In genomic region chr5:177361418-177362101, GRCh38 we compare ENCODE assay signal across 12 cellular contexts. TPM values are rescaled to one million over a fixed set of nuclear protein-coding genes. Genes with fewer than 3 reads are reported as not detected.
DNase-seq lines count a peak whose midpoint lies in the region; FAIRE-seq and TF ChIP-seq lines count a peak whose summit lies in the region.
"Had no signal": no experiment of that assay in that cellular context is flagged by ENCODE, and none has a peak within 500 bp of the region (broad histone marks: within the 10 kb centered on the region; RNA-seq: fewer than 3 reads in every experiment).

No MANE protein-coding gene starts in this region.

- in situ Hi-C loops in transverse colon (cut with MboI; ENCODE audit: low pct_ligation_motif_present in 1 of 4, low pct_unique_long_range_greater_than_20kb in 1 of 4, low sequenced_read_pairs in 3 of 4): no loop called here

- peak overlapping the region in 3 of 4 donors; percentile 33 to 84 (median 74) for H3K27ac ChIP-seq in Peyer's patch
- H3K27ac ChIP-seq in H1 (ENCODE audit: low read depth, low read length): no peak overlapping the region
- peak overlapping the region in 2 of 4 donors; percentile 69 to 83 for H3K27ac ChIP-seq in transverse colon
- H3K27ac ChIP-seq: ascending aorta had no signal

- no peak overlapping the region; a peak in 1 of 7 replicates for H3K9ac ChIP-seq in H1 (replicated peaks in 1 of 4; ENCODE audit: extremely low read depth in 1 of 4, low read depth in 3 of 4, low read length in 3 of 4)

- H3K79me1 ChIP-seq in H1 (ENCODE audit: low read depth, low read length): no peaks in the 10 kb centered on the region

- H3K4me2 ChIP-seq in H1 (ENCODE audit: insufficient read depth in 1 of 2, low read depth in 2 of 2, low read length in 2 of 2): no peak overlapping the region

- CTCF ChIA-PET in H1 (lab: Charles Lee; ENCODE audit: partially characterized antibody): interaction anchor here (1.4 to 15.6 kb wide), 8 partner anchors 9 to 96 kb away, joined by 4 to 251 read pairs (median 14); partner anchors contain the start of genes LMAN2, MXD3 and SLC34A1

- TF ChIP-seq RAD21 in H1 (IDR thresholded peaks at IDR 0.05 in 1 of 2, conservative IDR thresholded peaks at IDR 0.05 in 1 of 2; ENCODE audit: low read depth in 2 of 2, low read length in 2 of 2): no peak

- peaks cover 86% of the 10 kb centered on the region for H3K4me1 Mint-ChIP-seq in activated naive CD4-positive, alpha-beta T cell treated with anti-CD3 and anti-CD28 coated beads, Interleukin-2, amount 50 U/mL, for 24 hours
- H3K4me1 Mint-ChIP-seq in type B pancreatic cell (ENCODE audit: unreplicated experiment): peaks cover 15% of the 10 kb centered on the region

- peak overlapping the region; percentile 98 for H4K91ac ChIP-seq in H1 (replicated peaks; ENCODE audit: insufficient read length, low read length)

- H3K4me3 ChIP-seq in Peyer's patch (peak overlapping the region in 1 of 4 donors; percentile 18), H1 (ENCODE audit: extremely low read depth in 1 of 4, insufficient read depth in 2 of 4, low read depth in 3 of 4, low read length in 4 of 4) (no peak overlapping the region), transverse colon (no peak overlapping the region)
- H3K4me3 ChIP-seq: ascending aorta had no signal

- H4K5ac ChIP-seq in H1 (ENCODE audit: insufficient read length, low read depth, low read length): no peak overlapping the region

- no peaks in the 10 kb centered on the region for H3K27me3 ChIP-seq in Peyer's patch
- peaks cover 0 to 5% (median 3%) of the 10 kb centered on the region in 4 experiments; a peak in 4 of 7 replicates for H3K27me3 ChIP-seq in H1 (replicated peaks in 1 of 4; ENCODE audit: control insufficient read depth in 3 of 4, extremely low read depth in 1 of 4, insufficient read depth in 3 of 4, low read length in 3 of 4)
- H3K27me3 ChIP-seq in transverse colon: no peaks in the 10 kb centered on the region
- H3K27me3 ChIP-seq: ascending aorta had no signal

- WGBS in H1 (ENCODE audit: extremely low coverage in 1 of 2, insufficient coverage in 1 of 2, insufficient read length in 1 of 2, insufficient replicate concordance in 2 of 2, low coverage in 1 of 2, low lambda C conversion rate in 2 of 2, missing lambda C conversion rate in 1 of 2), 2 experiments: 89% methylated on average over 5 of the region's 5 CpGs; no CpG with 5 or more reads in 1 of the 2 experiments
- WGBS in transverse colon (ENCODE audit: low coverage in 1 of 2), 2 donors: 73% methylated on average over 5 of the region's 5 CpGs; no CpG with 5 or more reads in 1 of the 2 donors

- peak overlapping the region; percentile 47 for H2BK120ac ChIP-seq in H1 (replicated peaks; ENCODE audit: low read depth, low read length)

- no peak overlapping the region for H2AFZ ChIP-seq in H1 (ENCODE audit: low read length)

- H3K36me3 Mint-ChIP-seq in activated naive CD4-positive, alpha-beta T cell treated with anti-CD3 and anti-CD28 coated beads, Interleukin-2, amount 50 U/mL, for 24 hours: peaks cover 2% of the 10 kb centered on the region
- no peaks in the 10 kb centered on the region for H3K36me3 Mint-ChIP-seq in type B pancreatic cell

- no peaks in the 10 kb centered on the region for H3K9me3 ChIP-seq in Peyer's patch
- H3K9me3 ChIP-seq in H1 (ENCODE audit: insufficient read depth in 2 of 2, low read depth in 1 of 2, low read length in 1 of 2): no peaks in the 10 kb centered on the region
- H3K9me3 ChIP-seq in transverse colon: no peaks in the 10 kb centered on the region
- H3K9me3 ChIP-seq: ascending aorta had no signal

- H3K27ac Mint-ChIP-seq in activated naive CD4-positive, alpha-beta T cell treated with anti-CD3 and anti-CD28 coated beads, Interleukin-2, amount 50 U/mL, for 24 hours: peak overlapping the region; percentile 82
- H3K27ac Mint-ChIP-seq in type B pancreatic cell: no peak overlapping the region

- no peak for DNase-seq in activated naive CD4-positive, alpha-beta T cell treated with Interleukin-2 at 50 U/mL for 16 hours
- DNase-seq in Peyer's patch (peak in 2 of 3 donors; percentile 70 to 76), H1 (ENCODE audit: low read depth in 1 of 2, low spot score in 2 of 2) (no peak), type B pancreatic cell (ENCODE audit: extremely low spot score, unreplicated experiment) (no peak), NCI-H2029 treated with DMSO at 0.1 percent for 48 hours (lab: John Stamatoyannopoulos, UW) (no peak), superior temporal gyrus (ENCODE audit: extremely low spot score) (no peak), transverse colon (no peak)

- H2AK5ac ChIP-seq in H1 (ENCODE audit: low read depth, low read length): no peak overlapping the region

- no peaks in the 10 kb centered on the region for H4K20me1 ChIP-seq in H1 (replicated peaks in 1 of 2; ENCODE audit: control insufficient read depth in 1 of 2, insufficient read depth in 2 of 2, low read length in 2 of 2)

- no peak for TF ChIP-seq EP300 in H1 (IDR thresholded peaks at IDR 0.05; ENCODE audit: borderline replicate concordance in 1 of 2, low read depth in 2 of 2, low read length in 2 of 2)
- no peak for TF ChIP-seq EP300 in transverse colon (IDR thresholded peaks at IDR 0.05; ENCODE audit: low read depth)

- intact Hi-C loops in transverse colon (cut with DNase I; ENCODE audit: low total_unique reads): no loop called here

- no peaks in the 10 kb centered on the region for H3K36me3 ChIP-seq in Peyer's patch
- no peaks in the 10 kb centered on the region for H3K36me3 ChIP-seq in H1 (ENCODE audit: control insufficient read depth in 2 of 4, insufficient read depth in 4 of 4, low read length in 3 of 4)
- no peaks in the 10 kb centered on the region for H3K36me3 ChIP-seq in transverse colon
- H3K36me3 ChIP-seq: ascending aorta had no signal

- peak overlapping the region; percentile 81 for H3K4me3 Mint-ChIP-seq in activated naive CD4-positive, alpha-beta T cell treated with anti-CD3 and anti-CD28 coated beads, Interleukin-2, amount 50 U/mL, for 24 hours
- H3K4me3 Mint-ChIP-seq in type B pancreatic cell: peak overlapping the region; percentile 25

- no peaks in the 10 kb centered on the region for H3K27me3 Mint-ChIP-seq in activated naive CD4-positive, alpha-beta T cell treated with anti-CD3 and anti-CD28 coated beads, Interleukin-2, amount 50 U/mL, for 24 hours
- peaks cover 23% of the 10 kb centered on the region for H3K27me3 Mint-ChIP-seq in type B pancreatic cell

- H3K4ac ChIP-seq in H1 (replicated peaks; ENCODE audit: insufficient read length, low read depth, low read length): peak overlapping the region; percentile 65

- H3K18ac ChIP-seq in H1 (ENCODE audit: extremely low read depth, low read length): no peak overlapping the region

- no peak for FAIRE-seq in H1 (lab: Jason Lieb, UNC)
- FAIRE-seq: urothelium cell line had no signal

- no peak overlapping the region for H2BK20ac ChIP-seq in H1 (ENCODE audit: low read length)

- no peak overlapping the region for H3K56ac ChIP-seq in H1 (replicated peaks; ENCODE audit: insufficient read length, low read depth, low read length)

- H2BK12ac ChIP-seq in H1 (ENCODE audit: low read depth, low read length): no peak overlapping the region

- H3K9me3 Mint-ChIP-seq in activated naive CD4-positive, alpha-beta T cell treated with anti-CD3 and anti-CD28 coated beads, Interleukin-2, amount 50 U/mL, for 24 hours: no peaks in the 10 kb centered on the region
- no peaks in the 10 kb centered on the region for H3K9me3 Mint-ChIP-seq in type B pancreatic cell

- TF ChIP-seq POLR2A in Peyer's patch (IDR thresholded peaks at IDR 0.05) (no peak), H1 (IDR thresholded peaks at IDR 0.05; ENCODE audit: control extremely low read depth in 1 of 2, low read depth in 2 of 2, low read length in 2 of 2) (no peak), transverse colon (IDR thresholded peaks at IDR 0.05) (no peak)

- no peak overlapping the region; the same call in 1 of the 2 replicates for H4K8ac ChIP-seq in H1 (ENCODE audit: extremely low read depth, insufficient read depth, low read length)

- H3K23ac ChIP-seq in H1 (ENCODE audit: insufficient read length): no peak overlapping the region

- no peaks in the 10 kb centered on the region for H3K79me2 ChIP-seq in H1 (ENCODE audit: control insufficient read depth in 1 of 2, insufficient read depth in 2 of 2, low read length in 2 of 2)

- POLR2A ChIA-PET in H1 (lab: Charles Lee; ENCODE audit: partially characterized antibody): interaction anchor here (0.9 to 3.1 kb wide), 6 partner anchors 10 to 94 kb away, joined by 3 to 25 read pairs (median 3); partner anchors contain the start of gene LMAN2

- 0 out of 2 replicates have a peak overlapping the region, but pooled peaks have one; percentile 46 for H2BK15ac ChIP-seq in H1 (ENCODE audit: low read length)

- no peak overlapping the region for H3K14ac ChIP-seq in H1 (ENCODE audit: insufficient read length)

- peak in 1 of 6 experiments; percentile 11 for TF ChIP-seq CTCF in Peyer's patch (IDR thresholded peaks at IDR 0.05)
- no peak for TF ChIP-seq CTCF in H1 (IDR thresholded peaks at IDR 0.05; ENCODE audit: control extremely low read depth in 1 of 3, insufficient read depth in 1 of 3, low read depth in 1 of 3, low read length in 3 of 3)
- no peak for TF ChIP-seq CTCF in type B pancreatic cell (conservative IDR thresholded peaks at IDR 0.05)
- TF ChIP-seq CTCF in transverse colon (IDR thresholded peaks at IDR 0.05): no peak

- no peak overlapping the region for H2BK5ac ChIP-seq in H1 (ENCODE audit: low read depth, low read length)

- H3K4me1 ChIP-seq in Peyer's patch (peaks cover 0 to 68% (median 37%) of the 10 kb centered on the region in 4 donors), H1 (replicated peaks in 1 of 4; ENCODE audit: control insufficient read depth in 3 of 4, insufficient read depth in 4 of 4, low read length in 3 of 4) (peaks cover 2 to 21% (median 18%) of the 10 kb centered on the region in 4 experiments), transverse colon (peaks cover 27 to 66% (median 41%) of the 10 kb centered on the region in 4 donors)

- peaks cover 7% of the 10 kb centered on the region; the same call in 1 of the 2 replicates for H3K23me2 ChIP-seq in H1 (ENCODE audit: low read depth, low read length)

RNA-seq across cellular contexts. Expression of gene RGS14, which starts 3.8 kb away (rescaled TPM):
- total RNA-seq in Peyer's patch (10 to 100 TPM; 19.4 to 41.0 (median 23.3) TPM), type B pancreatic cell (ENCODE audit: low replicate concordance) (8.9 and 16.6 TPM in 2 replicates), transverse colon (10 to 100 TPM; 16.5 to 49.6 (median 24.4) TPM)
- total RNA-seq in H1 (2021; fragmentation: NEBNext Ultra II Directional; extraction: Animal tissue kit (Norgen Biotek cat#: 25700)): 20.6 and 24.4 TPM in 2 replicates
- polyA plus RNA-seq in H1 (2011; rRNA removed): 46.1 and 66.5 TPM in 2 replicates
- polyA plus RNA-seq in H1 (2011; cell fraction: cytosol; rRNA removed): 51.6 TPM
- 82.0 TPM for polyA plus RNA-seq in H1 (2011; cell fraction: nucleus; rRNA removed)
- polyA plus RNA-seq in H1 (2012, experiment 1 of 2): 20.9 to 27.7 TPM (median 23.7 TPM) in 4 replicates
- polyA plus RNA-seq in H1 (2012, experiment 2 of 2): 29.1 TPM
- polyA plus RNA-seq in H1 (2013, experiment 1 of 2): 36.7 TPM
- polyA plus RNA-seq in H1 (2013, experiment 2 of 2): 35.2 TPM
- polyA minus RNA-seq in H1 (2011; rRNA and poly(A)+ RNA removed): 11.1 and 11.2 TPM in 2 replicates
- polyA minus RNA-seq in H1 (2011; cell fraction: cytosol; rRNA and poly(A)+ RNA removed): 12.8 TPM
- 22.4 TPM for polyA minus RNA-seq in H1 (2011; cell fraction: nucleus; rRNA and poly(A)+ RNA removed)

RNA-seq across cellular contexts. Expression of gene LMAN2, which starts 10.1 kb away (rescaled TPM):
- total RNA-seq in Peyer's patch: 100 to 1,000 TPM; 193 to 321 (median 268) TPM
- 116 and 119 TPM in 2 replicates for total RNA-seq in H1 (2021; fragmentation: NEBNext Ultra II Directional; extraction: Animal tissue kit (Norgen Biotek cat#: 25700))
- polyA plus RNA-seq in H1 (2011; rRNA removed): 225 and 357 TPM in 2 replicates
- polyA plus RNA-seq in H1 (2011; cell fraction: cytosol; rRNA removed): 233 TPM
- polyA plus RNA-seq in H1 (2011; cell fraction: nucleus; rRNA removed): 287 TPM
- polyA plus RNA-seq in H1 (2012, experiment 1 of 2): 71.3 to 172 TPM (median 159 TPM) in 4 replicates
- polyA plus RNA-seq in H1 (2012, experiment 2 of 2): 312 TPM
- 320 TPM for polyA plus RNA-seq in H1 (2013, experiment 1 of 2)
- 368 TPM for polyA plus RNA-seq in H1 (2013, experiment 2 of 2)
- polyA minus RNA-seq in H1 (2011; rRNA and poly(A)+ RNA removed): 177 and 184 TPM in 2 replicates
- 176 TPM for polyA minus RNA-seq in H1 (2011; cell fraction: cytosol; rRNA and poly(A)+ RNA removed)
- polyA minus RNA-seq in H1 (2011; cell fraction: nucleus; rRNA and poly(A)+ RNA removed): 115 TPM
- total RNA-seq in type B pancreatic cell (ENCODE audit: low replicate concordance): 102 and 129 TPM in 2 replicates
- total RNA-seq in transverse colon: 100 to 1,000 TPM; 236 to 322 (median 293) TPM

RNA-seq across cellular contexts. Expression of gene SLC34A1, which starts 22.7 kb away (rescaled TPM):
- total RNA-seq in Peyer's patch (under 1 TPM in 1 of 4 donors, not detected in 3; 0.35 TPM), type B pancreatic cell (ENCODE audit: low replicate concordance) (0.12 and 0.22 TPM in 2 replicates), transverse colon (under 1 TPM in 1 of 4 donors, not detected in 3; 0.55 TPM)
- total RNA-seq in H1 (2021; fragmentation: NEBNext Ultra II Directional; extraction: Animal tissue kit (Norgen Biotek cat#: 25700)): not detected in 2 replicates
- not detected in 2 replicates for polyA plus RNA-seq in H1 (2011; rRNA removed)
- polyA plus RNA-seq in H1 (2011; cell fraction: cytosol; rRNA removed): not detected
- not detected for polyA plus RNA-seq in H1 (2011; cell fraction: nucleus; rRNA removed)
- not detected in 4 replicates for polyA plus RNA-seq in H1 (2012, experiment 1 of 2)
- not detected for polyA plus RNA-seq in H1 (2012, experiment 2 of 2)
- not detected for polyA plus RNA-seq in H1 (2013, experiment 1 of 2)
- polyA plus RNA-seq in H1 (2013, experiment 2 of 2): not detected
- not detected in 2 replicates for polyA minus RNA-seq in H1 (2011; rRNA and poly(A)+ RNA removed)
- polyA minus RNA-seq in H1 (2011; cell fraction: cytosol; rRNA and poly(A)+ RNA removed): not detected
- polyA minus RNA-seq in H1 (2011; cell fraction: nucleus; rRNA and poly(A)+ RNA removed): not detected
- total RNA-seq: ascending aorta, epithelial cell of proximal tubule, osteoblast had no signal

RNA-seq across cellular contexts. Expression of gene PFN3, which starts 38.9 kb away (rescaled TPM):
- total RNA-seq in Peyer's patch (not detected), type B pancreatic cell (ENCODE audit: low replicate concordance) (not detected in 2 replicates), transverse colon (not detected)
- total RNA-seq in H1 (2021; fragmentation: NEBNext Ultra II Directional; extraction: Animal tissue kit (Norgen Biotek cat#: 25700)): not detected in 2 replicates
- not detected in 2 replicates for polyA plus RNA-seq in H1 (2011; rRNA removed)
- not detected for polyA plus RNA-seq in H1 (2011; cell fraction: cytosol; rRNA removed)
- not detected for polyA plus RNA-seq in H1 (2011; cell fraction: nucleus; rRNA removed)
- not detected in 4 replicates for polyA plus RNA-seq in H1 (2012, experiment 1 of 2)
- not detected for polyA plus RNA-seq in H1 (2012, experiment 2 of 2)
- polyA plus RNA-seq in H1 (2013, experiment 1 of 2): not detected
- not detected for polyA plus RNA-seq in H1 (2013, experiment 2 of 2)
- polyA minus RNA-seq in H1 (2011; rRNA and poly(A)+ RNA removed): not detected in 2 replicates
- polyA minus RNA-seq in H1 (2011; cell fraction: cytosol; rRNA and poly(A)+ RNA removed): not detected
- polyA minus RNA-seq in H1 (2011; cell fraction: nucleus; rRNA and poly(A)+ RNA removed): not detected
- total RNA-seq: ascending aorta, epithelial cell of proximal tubule, osteoblast had no signal

RNA-seq across cellular contexts. Expression of gene F12, which starts 47.8 kb away (rescaled TPM):
- total RNA-seq in Peyer's patch (10 to 100 TPM in 1 of 4 donors, 1 to 10 TPM in 3; 1.7 to 22.2 (median 7.8) TPM), type B pancreatic cell (ENCODE audit: low replicate concordance) (3.2 and 5.7 TPM in 2 replicates), transverse colon (10 to 100 TPM in 1 of 4 donors, 1 to 10 TPM in 3; 2.6 to 20.1 (median 5.6) TPM)
- total RNA-seq in H1 (2021; fragmentation: NEBNext Ultra II Directional; extraction: Animal tissue kit (Norgen Biotek cat#: 25700)): 5.4 and 6.5 TPM in 2 replicates
- polyA plus RNA-seq in H1 (2011; rRNA removed): 7.8 and 12.0 TPM in 2 replicates
- polyA plus RNA-seq in H1 (2011; cell fraction: cytosol; rRNA removed): 6.0 TPM
- 5.0 TPM for polyA plus RNA-seq in H1 (2011; cell fraction: nucleus; rRNA removed)
- polyA plus RNA-seq in H1 (2012, experiment 1 of 2): 3.5 to 7.1 TPM (median 4.9 TPM) in 4 replicates
- polyA plus RNA-seq in H1 (2012, experiment 2 of 2): 3.5 TPM
- 2.6 TPM for polyA plus RNA-seq in H1 (2013, experiment 1 of 2)
- 3.1 TPM for polyA plus RNA-seq in H1 (2013, experiment 2 of 2)
- 0.85 and 0.88 TPM in 2 replicates for polyA minus RNA-seq in H1 (2011; rRNA and poly(A)+ RNA removed)
- 2.3 TPM for polyA minus RNA-seq in H1 (2011; cell fraction: cytosol; rRNA and poly(A)+ RNA removed)
- polyA minus RNA-seq in H1 (2011; cell fraction: nucleus; rRNA and poly(A)+ RNA removed): 2.7 TPM
- total RNA-seq: ascending aorta, osteoblast had no signal

Comparison
In these comparisons a context has a peak if more than half of its experiments do, and no peak if none do; other contexts are left out.
1. DNase-seq: peak in Peyer's patch (2 of 3); none in activated naive CD4-positive, alpha-beta T cell treated with Interleukin-2 at 50 U/mL for 16 hours (single experiment), H1 (0 of 2), type B pancreatic cell (single experiment), NCI-H2029 treated with DMSO at 0.1 percent for 48 hours (single experiment), superior temporal gyrus (single experiment) and transverse colon (single experiment).